8 cellular contexts compared by ENCODE assay signal in the genomic region with DNA sequence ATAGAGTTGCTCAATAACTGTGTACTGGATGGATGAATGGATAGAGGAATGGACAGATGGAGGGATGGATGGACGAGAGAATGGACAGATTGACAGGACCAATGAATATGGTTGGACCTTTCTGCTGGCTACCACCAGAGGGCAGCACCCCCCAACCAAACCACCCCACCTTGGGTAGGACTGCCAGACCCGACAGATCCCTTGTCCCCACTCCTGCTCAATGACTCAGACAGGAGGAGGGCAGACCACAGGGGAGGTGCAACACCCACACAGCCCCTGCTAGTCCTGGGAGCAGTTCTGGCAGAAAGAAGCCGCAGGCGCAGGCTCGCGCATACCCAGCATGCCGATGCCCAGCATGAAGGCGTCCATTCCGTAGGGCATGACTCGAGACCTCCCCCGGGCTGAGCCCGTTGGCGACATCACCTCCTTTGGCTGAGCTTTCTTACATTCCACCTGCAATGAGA. TPM values are rescaled to one million over a fixed set of nuclear protein-coding genes. Genes with fewer than 3 reads are reported as not detected.
DNase-seq lines count a peak whose midpoint lies in the region; ATAC-seq, FAIRE-seq and TF ChIP-seq lines count a peak whose summit lies in the region.

No MANE protein-coding gene starts in this region.

- peak; percentile 92 to 97 for TF ChIP-seq RAD21 in A549 (conservative IDR thresholded peaks at IDR 0.05 in 1 of 2, IDR thresholded peaks at IDR 0.05 in 1 of 2)

- DNase-seq in A549 (ENCODE audit: low read depth in 1 of 2, low spot score in 1 of 2) (peak; percentile 90 to 98), GM13977 (ENCODE audit: low spot score) (peak; percentile 83), NCI-H226 (peak; percentile 99), cardiac fibroblast (ENCODE audit: low read depth in 2 of 2) (peak; percentile 87 to 89), kidney tubule cell (ENCODE audit: low spot score) (peak; percentile 98)
- DNase-seq in activated CD4-positive, CD25-positive, alpha-beta regulatory T cell treated with anti-CD3 and anti-CD28 coated beads, Interleukin-2, amount 50 U/mL, for 16 hours (ENCODE audit: low read depth, low spot score): peak; percentile 49
- DNase-seq in stimulated activated CD4-positive, alpha-beta T cell treated with anti-CD3 and anti-CD28 coated beads, Interleukin-1b, Interleukin-23, amount 100 ng/mL, for 48 hours: peak; percentile 73

- H3K4me3 ChIP-seq in A549 (peak overlapping the region; percentile 32), cardiac fibroblast (replicated peaks in 1 of 2; ENCODE audit: low read depth in 2 of 2, low read length in 2 of 2) (peak overlapping the region; percentile 5 to 19)

- H3K9me3 ChIP-seq in A549: no peaks in the 10 kb centered on the region

- peak overlapping the region; percentile 78 for H3K4me2 ChIP-seq in A549

- TF ChIP-seq EP300 in A549 (IDR thresholded peaks at IDR 0.05): no peak

- TF ChIP-seq POLR2A in A549 (IDR thresholded peaks at IDR 0.05; ENCODE audit: low read length): no peak

- FAIRE-seq in A549 (lab: Jason Lieb, UNC): peak; percentile 92

- peaks cover 8% of the 10 kb centered on the region for H3K4me1 ChIP-seq in A549

- H3K27ac ChIP-seq in A549: peak overlapping the region; percentile 23 to 70; a peak in 4 of 6 replicates

- CTCF ChIA-PET in A549 (lab: Yijun Ruan, JAX): interaction anchor here (0.6 to 1.9 kb wide), 31 partner anchors 9 to 154 kb away, joined by 3 to 41 read pairs (median 4); a partner anchor contains a TSS

- in situ Hi-C loops in GM13977 (cut with MboI; ENCODE audit: low pct_unique_long_range_greater_than_20kb, low sequenced_read_pairs, unreplicated experiment): no loop called here

- POLR2A ChIA-PET in A549 (lab: Yijun Ruan, JAX): interaction anchor here (1.6 kb wide), 1 partner anchor 225 kb away, joined by 4 read pairs; a partner anchor contains a TSS

- TF ChIP-seq CTCF in A549 (IDR thresholded peaks at IDR 0.05) (peak; percentile 95), GM13977 (IDR thresholded peaks at IDR 0.05; ENCODE audit: extremely low read depth, insufficient read depth, missing control alignments) (peak; percentile 67), cardiac fibroblast (IDR thresholded peaks at IDR 0.05; ENCODE audit: low read depth, low read length) (peak; percentile 94)

- WGBS in A549 (ENCODE audit: missing lambda C conversion rate): 6% methylated on average over 13 of the region's 13 CpGs

- ATAC-seq in A549: peak; percentile 91 to 95
- no peak for ATAC-seq in GM21515 (IDR thresholded peaks at IDR 0.05; ENCODE audit: unreplicated experiment)

TF ChIP-seq in A549, 52 proteins besides CTCF, POLR2A, EP300 and RAD21 (continues in another document):
- no peak for TF ChIP-seq RARB (CRISPR knock-in tag; IDR thresholded peaks at IDR 0.05)
- no peak for TF ChIP-seq HDAC2 (IDR thresholded peaks at IDR 0.05)
- TF ChIP-seq NR3C1 (IDR thresholded peaks at IDR 0.05): no peak
- TF ChIP-seq, protein P1, sequence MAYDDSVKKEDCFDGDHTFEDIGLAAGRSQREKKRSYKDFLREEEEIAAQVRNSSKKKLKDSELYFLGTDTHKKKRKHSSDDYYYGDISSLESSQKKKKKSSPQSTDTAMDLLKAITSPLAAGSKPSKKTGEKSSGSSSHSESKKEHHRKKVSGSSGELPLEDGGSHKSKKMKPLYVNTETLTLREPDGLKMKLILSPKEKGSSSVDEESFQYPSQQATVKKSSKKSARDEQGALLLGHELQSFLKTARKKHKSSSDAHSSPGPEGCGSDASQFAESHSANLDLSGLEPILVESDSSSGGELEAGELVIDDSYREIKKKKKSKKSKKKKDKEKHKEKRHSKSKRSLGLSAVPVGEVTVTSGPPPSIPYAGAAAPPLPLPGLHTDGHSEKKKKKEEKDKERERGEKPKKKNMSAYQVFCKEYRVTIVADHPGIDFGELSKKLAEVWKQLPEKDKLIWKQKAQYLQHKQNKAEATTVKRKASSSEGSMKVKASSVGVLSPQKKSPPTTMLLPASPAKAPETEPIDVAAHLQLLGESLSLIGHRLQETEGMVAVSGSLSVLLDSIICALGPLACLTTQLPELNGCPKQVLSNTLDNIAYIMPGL (CRISPR knock-in tag; IDR thresholded peaks at IDR 0.05; ENCODE audit: borderline replicate concordance): no peak
- TF ChIP-seq JUN (IDR thresholded peaks at IDR 0.05): peak in 1 of 2 experiments; percentile 22; a peak in 1 of 5 replicates
- no peak for TF ChIP-seq MYC (IDR thresholded peaks at IDR 0.05; ENCODE audit: borderline replicate concordance, low read length)
- no peak for TF ChIP-seq TP53 (CRISPR knock-in tag; IDR thresholded peaks at IDR 0.05)
- no peak for TF ChIP-seq HOXA7 (CRISPR knock-in tag; IDR thresholded peaks at IDR 0.05)
- TF ChIP-seq, protein P2, sequence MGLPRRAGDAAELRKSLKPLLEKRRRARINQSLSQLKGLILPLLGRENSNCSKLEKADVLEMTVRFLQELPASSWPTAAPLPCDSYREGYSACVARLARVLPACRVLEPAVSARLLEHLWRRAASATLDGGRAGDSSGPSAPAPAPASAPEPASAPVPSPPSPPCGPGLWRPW (IDR thresholded peaks at IDR 0.05): no peak
- no peak for TF ChIP-seq CHD4 (IDR thresholded peaks at IDR 0.05; ENCODE audit: borderline replicate concordance)
- no peak for TF ChIP-seq CHD2 (IDR thresholded peaks at IDR 0.05; ENCODE audit: low read length, partially characterized antibody)
- no peak for TF ChIP-seq FOSB (CRISPR knock-in tag; IDR thresholded peaks at IDR 0.05)
- TF ChIP-seq, protein P3, sequence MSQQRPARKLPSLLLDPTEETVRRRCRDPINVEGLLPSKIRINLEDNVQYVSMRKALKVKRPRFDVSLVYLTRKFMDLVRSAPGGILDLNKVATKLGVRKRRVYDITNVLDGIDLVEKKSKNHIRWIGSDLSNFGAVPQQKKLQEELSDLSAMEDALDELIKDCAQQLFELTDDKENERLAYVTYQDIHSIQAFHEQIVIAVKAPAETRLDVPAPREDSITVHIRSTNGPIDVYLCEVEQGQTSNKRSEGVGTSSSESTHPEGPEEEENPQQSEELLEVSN (IDR thresholded peaks at IDR 0.05; ENCODE audit: borderline replicate concordance, low read depth): no peak
- TF ChIP-seq CBX8 (IDR thresholded peaks at IDR 0.05): no peak
- TF ChIP-seq HOXB5 (CRISPR knock-in tag; IDR thresholded peaks at IDR 0.05): no peak
- TF ChIP-seq ZFP36 (IDR thresholded peaks at IDR 0.05; ENCODE audit: borderline replicate concordance, partially characterized antibody): no peak
- TF ChIP-seq, protein P4, sequence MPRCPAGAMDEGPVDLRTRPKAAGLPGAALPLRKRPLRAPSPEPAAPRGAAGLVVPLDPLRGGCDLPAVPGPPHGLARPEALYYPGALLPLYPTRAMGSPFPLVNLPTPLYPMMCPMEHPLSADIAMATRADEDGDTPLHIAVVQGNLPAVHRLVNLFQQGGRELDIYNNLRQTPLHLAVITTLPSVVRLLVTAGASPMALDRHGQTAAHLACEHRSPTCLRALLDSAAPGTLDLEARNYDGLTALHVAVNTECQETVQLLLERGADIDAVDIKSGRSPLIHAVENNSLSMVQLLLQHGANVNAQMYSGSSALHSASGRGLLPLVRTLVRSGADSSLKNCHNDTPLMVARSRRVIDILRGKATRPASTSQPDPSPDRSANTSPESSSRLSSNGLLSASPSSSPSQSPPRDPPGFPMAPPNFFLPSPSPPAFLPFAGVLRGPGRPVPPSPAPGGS (IDR thresholded peaks at IDR 0.05): no peak
- no peak for TF ChIP-seq ESRRA (IDR thresholded peaks at IDR 0.05; ENCODE audit: borderline replicate concordance, low read length)
- TF ChIP-seq, protein P5, sequence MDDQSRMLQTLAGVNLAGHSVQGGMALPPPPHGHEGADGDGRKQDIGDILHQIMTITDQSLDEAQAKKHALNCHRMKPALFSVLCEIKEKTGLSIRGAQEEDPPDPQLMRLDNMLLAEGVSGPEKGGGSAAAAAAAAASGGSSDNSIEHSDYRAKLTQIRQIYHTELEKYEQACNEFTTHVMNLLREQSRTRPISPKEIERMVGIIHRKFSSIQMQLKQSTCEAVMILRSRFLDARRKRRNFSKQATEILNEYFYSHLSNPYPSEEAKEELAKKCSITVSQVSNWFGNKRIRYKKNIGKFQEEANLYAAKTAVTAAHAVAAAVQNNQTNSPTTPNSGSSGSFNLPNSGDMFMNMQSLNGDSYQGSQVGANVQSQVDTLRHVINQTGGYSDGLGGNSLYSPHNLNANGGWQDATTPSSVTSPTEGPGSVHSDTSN (IDR thresholded peaks at IDR 0.05): no peak
- no peak for TF ChIP-seq SREBF2 (IDR thresholded peaks at IDR 0.05)
- TF ChIP-seq FOSL2 (IDR thresholded peaks at IDR 0.05): 0 out of 2 replicates have a peak, but pooled peaks have one; percentile 10
- peak; percentile 67 for TF ChIP-seq FOSL2 (CRISPR knock-in tag; IDR thresholded peaks at IDR 0.05)
- TF ChIP-seq SMC3 (IDR thresholded peaks at IDR 0.05): peak; percentile 87
- TF ChIP-seq MAFK (IDR thresholded peaks at IDR 0.05; ENCODE audit: partially characterized antibody): no peak
- TF ChIP-seq PHF8 (IDR thresholded peaks at IDR 0.05; ENCODE audit: borderline replicate concordance, low read depth): no peak

RNA-seq across cellular contexts. Expression of a gene that starts 12.4 kb away (rescaled TPM):
- polyA plus RNA-seq in A549 (2011; rRNA removed) (0.44 and 0.72 TPM in 2 replicates), A549 (2017; fragmentation: RNase III; extraction: RNeasy Plus Mini Kit Qiagen cat#74134 plus additional on column Dnase treatment) (1.0 to 1.9 TPM (median 1.4 TPM) in 3 replicates)
- polyA plus RNA-seq in A549 (2012; cell fraction: cytosol; rRNA removed): 1.0 TPM in 2 replicates
- 1.4 and 2.4 TPM in 2 replicates for polyA plus RNA-seq in A549 (2012; cell fraction: nucleus; rRNA removed)
- polyA minus RNA-seq in A549 (2011; rRNA and poly(A)+ RNA removed): 0.91 and 1.8 TPM in 2 replicates

RNA-seq across cellular contexts. Expression of a gene that starts 29.0 kb away (rescaled TPM):
- polyA plus RNA-seq in A549 (2011; rRNA removed): 0.21 TPM in 1 of 2 replicates, not detected in the other
- not detected in 2 replicates for polyA plus RNA-seq in A549 (2012; cell fraction: cytosol; rRNA removed)
- polyA plus RNA-seq in A549 (2012; cell fraction: nucleus; rRNA removed): not detected in 2 replicates
- polyA plus RNA-seq in A549 (2017; fragmentation: RNase III; extraction: RNeasy Plus Mini Kit Qiagen cat#74134 plus additional on column Dnase treatment): not detected in 3 replicates
- not detected in 2 replicates for polyA minus RNA-seq in A549 (2011; rRNA and poly(A)+ RNA removed)

RNA-seq across cellular contexts. Expression of a gene that starts 54.5 kb away (rescaled TPM):
- polyA plus RNA-seq in A549 (2011; rRNA removed): 1.6 and 2.6 TPM in 2 replicates
- polyA plus RNA-seq in A549 (2012; cell fraction: cytosol; rRNA removed): 0.52 and 0.79 TPM in 2 replicates
- polyA plus RNA-seq in A549 (2012; cell fraction: nucleus; rRNA removed): 0.29 and 0.34 TPM in 2 replicates
- 0.87 to 1.6 TPM (median 0.95 TPM) in 3 replicates for polyA plus RNA-seq in A549 (2017; fragmentation: RNase III; extraction: RNeasy Plus Mini Kit Qiagen cat#74134 plus additional on column Dnase treatment)
- polyA minus RNA-seq in A549 (2011; rRNA and poly(A)+ RNA removed): 1.2 and 1.3 TPM in 2 replicates

Comparison
In these comparisons a context has a peak if more than half of its experiments do, and no peak if none do; other contexts are left out.
1. DNase-seq: peak in every context shown above with its lines; median percentile 99 in NCI-H226; 98 in kidney tubule cell; 94 in A549; 88 in cardiac fibroblast; 83 in GM13977; 73 in stimulated activated CD4-positive, alpha-beta T cell treated with anti-CD3 and anti-CD28 coated beads, Interleukin-1b, Interleukin-23, amount 100 ng/mL, for 48 hours; 49 in activated CD4-positive, CD25-positive, alpha-beta regulatory T cell treated with anti-CD3 and anti-CD28 coated beads, Interleukin-2, amount 50 U/mL, for 16 hours.